ENCODE assay signal across 16 cellular contexts in genomic region chr15:23179768-23180546, GRCh38. TPM values are rescaled to one million over a fixed set of nuclear protein-coding genes. Genes with fewer than 3 reads are reported as not detected.
DNase-seq lines count a peak whose midpoint lies in the region; ATAC-seq, FAIRE-seq and TF ChIP-seq lines count a peak whose summit lies in the region.
"Not testable (repeated sequence)": the region's sequence is repeated elsewhere in the genome, so short reads cannot be mapped to it uniquely, and the experiment has no call there.
"Had no signal": no experiment of that assay in that cellular context is flagged by ENCODE, and none has a peak within 500 bp of the region (broad histone marks: within the 10 kb centered on the region; RNA-seq: fewer than 3 reads in every experiment).

No MANE protein-coding gene starts in this region.

- H3K36me3 ChIP-seq in GM23248 (ENCODE audit: low read depth); heart left ventricle; kidney (ENCODE audit: control insufficient read depth in 1 of 2, insufficient read depth in 2 of 2, low read length in 2 of 2): not testable (repeated sequence)

- not testable (repeated sequence) for TF ChIP-seq CTCF in chondrocyte (IDR thresholded peaks at IDR 0.05); heart left ventricle (IDR thresholded peaks at IDR 0.05); kidney (IDR thresholded peaks at IDR 0.05; ENCODE audit: borderline replicate concordance, extremely low read depth, insufficient read depth); natural killer cell (IDR thresholded peaks at IDR 0.05)

- TF ChIP-seq POLR2A in heart left ventricle (IDR thresholded peaks at IDR 0.05): not testable (repeated sequence)

- not testable (repeated sequence) for H3K27me3 ChIP-seq in GM23248 (replicated peaks; ENCODE audit: insufficient read depth)
- H3K27me3 ChIP-seq in heart left ventricle: peaks cover 0 to 11% (median 4%) of the 10 kb centered on the region in 9 donors

- intact Hi-C loops in heart left ventricle (cut with DNase I); kidney (cut with DNase I); natural killer cell (cut with micrococcal nuclease); sciatic nerve (cut with DNase I): not testable (repeated sequence)

- not testable (repeated sequence) for H3K9me3 ChIP-seq in GM23248 (ENCODE audit: low read depth); heart left ventricle; kidney (ENCODE audit: control insufficient read depth in 1 of 2, low read length in 2 of 2)

- not testable (repeated sequence) for H2AFZ ChIP-seq in GM23248

- H3K9me2 ChIP-seq in GM23248 (ENCODE audit: insufficient read depth): not testable (repeated sequence)

- H3K4me2 ChIP-seq in GM23248 (ENCODE audit: unreplicated experiment): not testable (repeated sequence)

- H3K4me3 ChIP-seq in GM23248; kidney (ENCODE audit: low read length in 2 of 2): not testable (repeated sequence)
- peak overlapping the region in 6 of 12 donors; percentile 10 to 39 (median 26) for H3K4me3 ChIP-seq in heart left ventricle

- H3K27ac Mint-ChIP-seq in chondrocyte (ENCODE audit: unreplicated experiment); natural killer cell: not testable (repeated sequence)

- not testable (repeated sequence) for H3K27me3 Mint-ChIP-seq in chondrocyte (ENCODE audit: low read depth); natural killer cell (ENCODE audit: low read depth in 2 of 2)

- H3K4me3 Mint-ChIP-seq in chondrocyte (ENCODE audit: unreplicated experiment): peak overlapping the region; percentile 31
- H3K4me3 Mint-ChIP-seq in natural killer cell: not testable (repeated sequence)

- not testable (repeated sequence) for H3K4me1 ChIP-seq in GM23248 (ENCODE audit: insufficient read depth); heart left ventricle; kidney (ENCODE audit: control insufficient read depth in 1 of 2, insufficient read depth in 1 of 2, low read depth in 1 of 2, low read length in 2 of 2)

- WGBS in GM23248 (ENCODE audit: low coverage in 1 of 2, low lambda C conversion rate in 2 of 2, missing lambda C conversion rate in 2 of 2), 2 experiments: 25 to 30% methylated on average over 30 to 59 of the region's 67 CpGs
- WGBS in heart left ventricle, 4 donors: 14 to 36% (median 20%) methylated on average over 29 to 54 of the region's 67 CpGs

- H3K36me3 Mint-ChIP-seq in chondrocyte (ENCODE audit: low read depth); natural killer cell: not testable (repeated sequence)

- ATAC-seq in SK-N-SH treated with all-trans-retinoic acid at 6 μM for 48 hours (peak; percentile 53), heart left ventricle (peak in 2 of 4 donors; percentile 82 to 85), natural killer cell (peak in 1 of 3 donors; percentile 26), sciatic nerve (peak; percentile 31)

- H3K79me2 ChIP-seq in GM23248 (ENCODE audit: insufficient read depth): not testable (repeated sequence)

- DNase-seq in GM23248: peak; percentile 5
- DNase-seq in chondrocyte (ENCODE audit: low spot score): peak; percentile 75
- DNase-seq in heart left ventricle: peak in 3 of 5 donors; percentile 6 to 55 (median 25)
- peak; percentile 56 for DNase-seq in kidney
- DNase-seq in natural killer cell: peak; percentile 15
- not testable (repeated sequence) for DNase-seq in sciatic nerve (ENCODE audit: low spot score)

- not testable (repeated sequence) for H3K27ac ChIP-seq in GM23248; heart left ventricle; kidney (ENCODE audit: low read depth in 2 of 2, low read length in 2 of 2)

- H3F3A ChIP-seq in GM23248 (ENCODE audit: insufficient read depth): not testable (repeated sequence)

- not testable (repeated sequence) for H3K9me3 Mint-ChIP-seq in chondrocyte (ENCODE audit: low read depth); natural killer cell

- H3K4me1 Mint-ChIP-seq in chondrocyte (ENCODE audit: low read depth); natural killer cell: not testable (repeated sequence)

- not testable (repeated sequence) for FAIRE-seq in kidney (lab: Jason Lieb, UNC)

- H3K9ac ChIP-seq in GM23248; kidney (ENCODE audit: low read length in 2 of 2): not testable (repeated sequence)

- in situ Hi-C loops in GM23248 (cut with MboI): not testable (repeated sequence)

- H4K20me1 ChIP-seq in GM23248 (ENCODE audit: insufficient read depth): not testable (repeated sequence)

RNA-seq across cellular contexts. Expression of gene GOLGA6L1, which starts 43.3 kb away (rescaled TPM):
- total RNA-seq in GM23248 (2014; rRNA removed; shearing (Covaris generic)): not detected in 2 replicates
- polyA plus RNA-seq in GM23248 (2016; fragmentation: Nextera tagmentation; extraction: Ambion mirVana): not detected in 2 replicates
- not detected in 3 replicates for total RNA-seq in chondrocyte
- total RNA-seq in heart left ventricle: not detected
- not detected for polyA plus RNA-seq in heart left ventricle
- not detected for total RNA-seq in kidney
- not detected for polyA plus RNA-seq in kidney (ENCODE audit: insufficient read depth, low read depth, low replicate concordance)
- not detected for total RNA-seq in natural killer cell
- not detected for total RNA-seq in sciatic nerve
- total RNA-seq: activated CD4-positive, alpha-beta memory T cell treated with anti-CD3 and anti-CD28 coated beads for 36 hours; adrenal gland; cardiac muscle cell; CD4-positive, alpha-beta memory T cell; endothelial cell of umbilical vein; M059J; osteocyte; right lobe of liver had no signal
- polyA plus RNA-seq: adrenal gland; cardiac muscle cell; CD4-positive, alpha-beta memory T cell; endothelial cell of umbilical vein; IgD-negative memory B cell had no signal
